Comparison of ENCODE assay signal across 25 cellular contexts in the genomic region with DNA sequence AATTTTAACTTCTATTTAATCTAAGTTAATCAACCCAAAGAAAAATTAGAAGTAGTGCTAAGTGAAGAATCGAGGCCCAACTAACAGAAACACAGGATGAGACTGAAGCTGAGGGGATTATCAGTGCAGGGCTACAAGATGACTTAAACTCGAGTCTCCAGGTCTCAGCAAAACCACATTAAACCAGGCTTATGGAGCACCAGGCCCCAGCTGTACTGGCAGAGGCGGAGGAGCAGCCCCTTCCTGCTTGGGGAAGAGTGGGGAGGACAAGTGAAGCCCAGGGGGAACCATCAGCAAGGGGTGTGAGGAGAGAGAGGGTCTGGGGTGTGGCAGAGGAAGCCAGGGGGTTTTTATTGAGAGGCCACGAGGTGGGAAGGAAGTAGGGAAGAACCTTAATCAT.
DNase-seq lines count a peak whose midpoint lies in the region; ATAC-seq and TF ChIP-seq lines count a peak whose summit lies in the region.
"Had no signal": no experiment of that assay in that cellular context is flagged by ENCODE, and none has a peak within 500 bp of the region (broad histone marks: within the 10 kb centered on the region; RNA-seq: fewer than 3 reads in every experiment).

No MANE protein-coding gene starts in this region.

- DNase-seq in left ventricle myocardium inferior (no peak), right atrium auricular region (ENCODE audit: low spot score) (no peak), ascending aorta (ENCODE audit: low spot score in 2 of 2) (no peak), mesothelial cell of epicardium (ENCODE audit: low spot score in 2 of 2, unreplicated experiment in 2 of 2) (no peak), vagina (ENCODE audit: extremely low spot score in 2 of 2) (no peak)
- no peak for DNase-seq in effector CD8-positive, alpha-beta T cell (lab: John Stamatoyannopoulos, UW)
- DNase-seq in stimulated activated CD8-positive, alpha-beta memory T cell treated with anti-CD3 and anti-CD28 coated beads, Interleukin-4, amount 100 ng/mL, for 48 hours = no peak
- DNase-seq: activated B cell treated with CpG ODN at 0.5 μM for 24 hours; activated CD4-positive, alpha-beta T cell treated with anti-CD3 and anti-CD28 coated beads, Interleukin-2, amount 50 U/mL, for 1 hour; activated naive CD8-positive, alpha-beta T cell treated with anti-CD3 and anti-CD28 coated beads, Interleukin-2, amount 50 U/mL, for 24 hours; CD8-positive, alpha-beta memory T cell; DMS53; H7; kidney glomerular epithelial cell; NCI-H1105; NCI-H1930; NCI-H526 treated with DMSO at 0.1 percent for 48 hours; Peyer's patch; right cardiac atrium; SIG-M5; spleen; T1000 had no signal

- no peak overlapping the region for H3K4me3 Mint-ChIP-seq in mesothelial cell of epicardium
- H3K4me3 Mint-ChIP-seq: activated B cell treated with CpG ODN at 0.5 μM for 24 hours; activated naive CD8-positive, alpha-beta T cell treated with anti-CD3 and anti-CD28 coated beads, Interleukin-2, amount 50 U/mL, for 24 hours; CD8-positive, alpha-beta memory T cell; neural crest cell had no signal

- intact Hi-C loops in left ventricle myocardium inferior (cut with micrococcal nuclease) = no loop called here
- intact Hi-C loops in ascending aorta (cut with DNase I) = no loop called here
- intact Hi-C loops in vagina (cut with DNase I) = no loop called here

- H3K9me3 Mint-ChIP-seq in mesothelial cell of epicardium = no peaks in the 10 kb centered on the region
- H3K9me3 Mint-ChIP-seq: activated B cell treated with CpG ODN at 0.5 μM for 24 hours; activated naive CD8-positive, alpha-beta T cell treated with anti-CD3 and anti-CD28 coated beads, Interleukin-2, amount 50 U/mL, for 24 hours; CD8-positive, alpha-beta memory T cell; neural crest cell had no signal

- no peak for TF ChIP-seq POLR2A in vagina (IDR thresholded peaks at IDR 0.05)

- peaks cover 9% of the 10 kb centered on the region for H3K36me3 ChIP-seq in left ventricle myocardium inferior
- no peaks in the 10 kb centered on the region for H3K36me3 ChIP-seq in right atrium auricular region
- no peaks in the 10 kb centered on the region for H3K36me3 ChIP-seq in ascending aorta
- H3K36me3 ChIP-seq in vagina = no peaks in the 10 kb centered on the region

- H3K4me1 Mint-ChIP-seq in mesothelial cell of epicardium = peaks cover 50% of the 10 kb centered on the region
- H3K4me1 Mint-ChIP-seq: activated B cell treated with CpG ODN at 0.5 μM for 24 hours; activated naive CD8-positive, alpha-beta T cell treated with anti-CD3 and anti-CD28 coated beads, Interleukin-2, amount 50 U/mL, for 24 hours; CD8-positive, alpha-beta memory T cell had no signal

- H3K27me3 Mint-ChIP-seq in mesothelial cell of epicardium (ENCODE audit: low read depth) = no peaks in the 10 kb centered on the region
- H3K27me3 Mint-ChIP-seq: activated B cell treated with CpG ODN at 0.5 μM for 24 hours; activated naive CD8-positive, alpha-beta T cell treated with anti-CD3 and anti-CD28 coated beads, Interleukin-2, amount 50 U/mL, for 24 hours; CD8-positive, alpha-beta memory T cell had no signal

- H3K4me1 ChIP-seq in left ventricle myocardium inferior = peaks cover 65% of the 10 kb centered on the region
- peaks cover 0 to 53% of the 10 kb centered on the region in 2 donors for H3K4me1 ChIP-seq in right atrium auricular region
- H3K4me1 ChIP-seq in ascending aorta = peaks cover 21 to 50% of the 10 kb centered on the region in 2 donors
- peaks cover 38% of the 10 kb centered on the region for H3K4me1 ChIP-seq in vagina

- H3K4me3 ChIP-seq in left ventricle myocardium inferior (no peak overlapping the region), right atrium auricular region (no peak overlapping the region), ascending aorta (no peak overlapping the region), vagina (no peak overlapping the region)
- H3K4me3 ChIP-seq: Peyer's patch, spleen had no signal

- no peak for ATAC-seq in GM21526 (IDR thresholded peaks at IDR 0.05; ENCODE audit: low FRiP score, unreplicated experiment)
- ATAC-seq: activated naive CD8-positive, alpha-beta T cell treated with anti-CD3 and anti-CD28 coated beads, Interleukin-2, amount 50 U/mL, for 24 hours; right cardiac atrium had no signal

- no peaks in the 10 kb centered on the region for H3K36me3 Mint-ChIP-seq in mesothelial cell of epicardium

- H3K9me3 ChIP-seq in left ventricle myocardium inferior (replicated peaks) (no peaks in the 10 kb centered on the region), right atrium auricular region (no peaks in the 10 kb centered on the region), ascending aorta (no peaks in the 10 kb centered on the region), vagina (no peaks in the 10 kb centered on the region)
- H3K9me3 ChIP-seq: Peyer's patch, spleen had no signal

- H3K27me3 ChIP-seq in left ventricle myocardium inferior (ENCODE audit: low read depth) = no peaks in the 10 kb centered on the region
- H3K27me3 ChIP-seq in right atrium auricular region = no peaks in the 10 kb centered on the region
- no peaks in the 10 kb centered on the region for H3K27me3 ChIP-seq in ascending aorta
- no peaks in the 10 kb centered on the region for H3K27me3 ChIP-seq in vagina
- H3K27me3 ChIP-seq: Peyer's patch, spleen had no signal

- H3K27ac ChIP-seq in left ventricle myocardium inferior (replicated peaks) = peak overlapping the region; percentile 41
- no peak overlapping the region for H3K27ac ChIP-seq in right atrium auricular region
- peak overlapping the region; percentile 54 to 83 for H3K27ac ChIP-seq in ascending aorta
- H3K27ac ChIP-seq in vagina = peak overlapping the region; percentile 47
- H3K27ac ChIP-seq: parathyroid adenoma, Peyer's patch, spleen had no signal

- peak overlapping the region; percentile 28 for H3K27ac Mint-ChIP-seq in mesothelial cell of epicardium
- H3K27ac Mint-ChIP-seq: activated B cell treated with CpG ODN at 0.5 μM for 24 hours; activated naive CD8-positive, alpha-beta T cell treated with anti-CD3 and anti-CD28 coated beads, Interleukin-2, amount 50 U/mL, for 24 hours had no signal

- TF ChIP-seq CTCF in left ventricle myocardium inferior (IDR thresholded peaks at IDR 0.05; ENCODE audit: borderline replicate concordance) (no peak), right atrium auricular region (IDR thresholded peaks at IDR 0.05) (no peak), ascending aorta (IDR thresholded peaks at IDR 0.05) (no peak), mesothelial cell of epicardium (IDR thresholded peaks at IDR 0.05; ENCODE audit: unreplicated experiment) (no peak), vagina (IDR thresholded peaks at IDR 0.05) (no peak)

Comparison
In these comparisons a context has a peak if more than half of its experiments do, and no peak if none do; other contexts are left out.
1. H3K27ac ChIP-seq: peak in left ventricle myocardium inferior (single experiment), ascending aorta (2 of 2) and vagina (single experiment); none in right atrium auricular region (0 of 2).